ENCODE assay signal across 21 cellular contexts in genomic region chr6:164185342-164185920, GRCh38.
A peak's percentile ranks its signal among the peaks of the same experiment; 100 is the strongest.
DNase-seq lines count a peak whose midpoint lies in the region; TF ChIP-seq lines count a peak whose summit lies in the region.
"Had no signal": no experiment of that assay in that cellular context is flagged by ENCODE, and none has a peak within 500 bp of the region (broad histone marks: within the 10 kb centered on the region; RNA-seq: fewer than 3 reads in every experiment).

No MANE protein-coding gene starts in this region.

- no peak overlapping the region for H2AFZ ChIP-seq in OCI-LY7 (ENCODE audit: low read length)

- no peaks in the 10 kb centered on the region for H3K9me2 ChIP-seq in OCI-LY7 (ENCODE audit: insufficient read depth, low read length)

- POLR2A ChIA-PET in OCI-LY7 (lab: Charles Lee): interaction anchor here (0.6 kb wide), 1 partner anchor 912 kb away, joined by 3 read pairs; no protein-coding TSS in a partner anchor

- H3K4me3 ChIP-seq in OCI-LY7 (ENCODE audit: low read depth, low read length, poor library complexity, severe bottlenecking): no peak overlapping the region
- H3K4me3 ChIP-seq: coronary artery, uterus had no signal

- H3K79me2 ChIP-seq in OCI-LY7 (ENCODE audit: insufficient read depth, low read depth, low read length): no peaks in the 10 kb centered on the region

- no peaks in the 10 kb centered on the region for H3K9me3 ChIP-seq in OCI-LY7 (ENCODE audit: low read length)
- H3K9me3 ChIP-seq: uterus had no signal

- no peaks in the 10 kb centered on the region for H3K4me1 ChIP-seq in OCI-LY7 (ENCODE audit: insufficient read depth, low read length, poor library complexity, severe bottlenecking)
- H3K4me1 ChIP-seq: uterus had no signal

- intact Hi-C loops in OCI-LY7 (cut with micrococcal nuclease; ENCODE audit: unreplicated experiment): no loop called here

- no peaks in the 10 kb centered on the region for H3K36me3 ChIP-seq in OCI-LY7 (ENCODE audit: insufficient read depth, low read length)
- H3K36me3 ChIP-seq: uterus had no signal

- H4K20me1 ChIP-seq in OCI-LY7 (ENCODE audit: insufficient read depth, low read length): no peaks in the 10 kb centered on the region

- TF ChIP-seq CTCF in OCI-LY7 (conservative IDR thresholded peaks at IDR 0.05; ENCODE audit: low read length): no peak

- H3K4me2 ChIP-seq in OCI-LY7 (ENCODE audit: low read length): no peak overlapping the region

- BruUV-seq in OCI-LY7 (replicated peaks; lab: Mats Ljungman, UMichigan): no TSS peak

- CTCF ChIA-PET in OCI-LY7 (lab: Charles Lee; ENCODE audit: unreplicated experiment): no interaction called here

- H3K27ac ChIP-seq in OCI-LY7 (ENCODE audit: low read depth, low read length, poor library complexity, severe bottlenecking): no peak overlapping the region
- H3K27ac ChIP-seq: coronary artery, uterus had no signal

- DNase-seq in NCI-H1105 (lab: John Stamatoyannopoulos, UW) (peak; percentile 81), NCI-H69 (lab: John Stamatoyannopoulos, UW) (peak; percentile 94), medulla oblongata (ENCODE audit: extremely low spot score) (peak; percentile 51), retina (peak; percentile 65), OCI-LY7 (ENCODE audit: low spot score) (no peak)
- no peak for DNase-seq in stimulated activated CD4-positive, alpha-beta T cell treated with anti-CD3 and anti-CD28 coated beads, Interleukin-15, amount 100 ng/mL, for 24 hours
- DNase-seq in stimulated activated CD4-positive, alpha-beta T cell treated with anti-CD3 and anti-CD28 coated beads, Interleukin-2, amount 100 ng/mL, for 48 hours: no peak
- DNase-seq: activated CD4-positive, alpha-beta memory T cell treated with anti-CD3 and anti-CD28 coated beads for 36 hours; activated CD4-positive, alpha-beta T cell treated with anti-CD3 and anti-CD28 coated beads for 1 hour; activated naive CD8-positive, alpha-beta T cell treated with anti-CD3 and anti-CD28 coated beads, Interleukin-2, amount 50 U/mL, for 24 hours; activated T-cell treated with anti-CD3 and anti-CD28 coated beads, Interleukin-2, amount 50 U/mL, for 72 hours; CD8-positive, alpha-beta memory T cell; DMS53; effector memory CD4-positive, alpha-beta T cell; Kasumi-1; NCI-H1694 treated with DMSO at 0.1 percent for 48 hours; SHP77 treated with DMSO at 0.1 percent for 48 hours; stimulated activated CD4-positive, alpha-beta T cell treated with anti-CD3 and anti-CD28 coated beads, Interleukin-2, amount 100 ng/mL, for 24 hours; stimulated activated naive CD8-positive, alpha-beta T cell treated with anti-CD3 and anti-CD28 coated beads, Interleukin-15, amount 100 ng/mL, for 72 hours; uterus had no signal

Comparison
In these comparisons a context has a peak if more than half of its experiments do, and no peak if none do; other contexts are left out.
1. DNase-seq: peak in NCI-H1105 (single experiment), NCI-H69 (single experiment), medulla oblongata (single experiment) and retina (single experiment); none in stimulated activated CD4-positive, alpha-beta T cell treated with anti-CD3 and anti-CD28 coated beads, Interleukin-15, amount 100 ng/mL, for 24 hours (single experiment), stimulated activated CD4-positive, alpha-beta T cell treated with anti-CD3 and anti-CD28 coated beads, Interleukin-2, amount 100 ng/mL, for 48 hours (0 of 2) and OCI-LY7 (single experiment).